Comparison of ENCODE assay signal across 8 cellular contexts in the genomic region with DNA sequence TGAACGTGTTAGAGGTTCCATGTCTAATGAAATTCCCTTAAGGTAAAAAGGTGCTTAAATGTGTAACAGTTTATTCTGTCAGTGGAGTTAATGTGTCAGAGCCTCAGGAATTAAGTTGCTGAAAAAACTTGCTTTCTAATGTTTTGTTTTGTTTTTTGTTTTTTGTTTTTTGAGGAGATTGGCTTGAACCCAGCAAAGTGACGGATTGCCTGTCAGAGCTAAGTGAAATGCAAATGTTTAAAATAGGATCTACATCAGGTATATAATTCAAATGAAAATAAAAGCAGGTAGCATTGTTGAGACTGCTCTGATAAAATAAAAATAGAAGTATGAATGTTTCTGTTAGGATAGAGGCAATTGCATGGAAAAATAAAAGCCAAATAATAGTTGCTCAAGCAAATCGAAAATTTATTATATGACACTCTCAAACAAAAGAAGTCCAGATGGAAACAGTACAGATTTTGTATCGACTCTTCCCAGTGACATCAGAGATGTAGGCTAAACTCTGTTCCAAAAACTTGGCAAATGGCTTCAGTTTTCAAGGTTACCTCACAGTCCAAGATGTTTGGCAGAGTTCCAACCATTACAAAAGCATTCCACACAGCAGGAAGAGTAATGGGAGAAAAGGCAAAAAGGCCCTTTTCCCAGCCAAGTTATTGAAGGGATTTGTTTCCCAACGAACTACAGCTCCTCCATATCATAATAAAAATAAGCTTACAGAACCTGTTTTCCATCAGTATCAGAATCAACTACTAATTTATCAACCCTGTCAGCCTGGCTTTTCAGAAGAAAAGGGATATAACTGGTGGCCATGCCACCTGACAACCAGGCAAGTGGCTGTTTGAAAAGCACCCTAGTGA.
DNase-seq lines count a peak whose midpoint lies in the region; ATAC-seq and TF ChIP-seq lines count a peak whose summit lies in the region.
"Had no signal": no experiment of that assay in that cellular context is flagged by ENCODE, and none has a peak within 500 bp of the region (broad histone marks: within the 10 kb centered on the region; RNA-seq: fewer than 3 reads in every experiment).

No MANE protein-coding gene starts in this region.

- H3K36me3 ChIP-seq in HUES48 (ENCODE audit: control insufficient read depth, insufficient read depth, low read length) (no peaks in the 10 kb centered on the region), PC-3 (ENCODE audit: low read depth, low read length) (no peaks in the 10 kb centered on the region), stomach smooth muscle (ENCODE audit: control insufficient read depth in 2 of 2, insufficient read depth in 2 of 2, low read length in 2 of 2) (no peaks in the 10 kb centered on the region), smooth muscle cell (ENCODE audit: low read depth) (no peaks in the 10 kb centered on the region)

- H3K9ac ChIP-seq in HUES48 (ENCODE audit: low read depth, low read length) (no peak overlapping the region), PC-3 (ENCODE audit: low read length) (no peak overlapping the region), stomach smooth muscle (ENCODE audit: low read length in 2 of 2) (no peak overlapping the region), smooth muscle cell (ENCODE audit: low read depth) (no peak overlapping the region)

- H3F3A ChIP-seq in PC-3 (ENCODE audit: low read length, unreplicated experiment) (no peaks in the 10 kb centered on the region), smooth muscle cell (ENCODE audit: low read depth) (no peaks in the 10 kb centered on the region)

- H3K27me3 Mint-ChIP-seq in activated T-cell treated with anti-CD3 and anti-CD28 coated beads, Interleukin-2, amount 50 U/mL, for 4 hours (ENCODE audit: low read depth), result peaks cover 2% of the 10 kb centered on the region

- intact Hi-C loops in PC-3 (cut with micrococcal nuclease), result no loop called here

- no peak overlapping the region for H3K4me2 ChIP-seq in PC-3 (ENCODE audit: low read length)
- H3K4me2 ChIP-seq in smooth muscle cell, result no peak overlapping the region

- no peaks in the 10 kb centered on the region for H3K79me2 ChIP-seq in PC-3 (ENCODE audit: low read length)
- no peaks in the 10 kb centered on the region for H3K79me2 ChIP-seq in smooth muscle cell (ENCODE audit: low read depth)

- peak overlapping the region; percentile 27 for H3K27ac ChIP-seq in HUES48 (ENCODE audit: low read depth, low read length)
- no peak overlapping the region for H3K27ac ChIP-seq in PC-3 (ENCODE audit: low read length)
- peak overlapping the region; percentile 19 for H3K27ac ChIP-seq in stomach smooth muscle (ENCODE audit: low read length)
- no peak overlapping the region for H3K27ac ChIP-seq in smooth muscle cell (ENCODE audit: low read depth)

- no peak overlapping the region for H3K4me3 ChIP-seq in HUES48 (ENCODE audit: low read depth, low read length)
- no peak overlapping the region for H3K4me3 ChIP-seq in PC-3 (ENCODE audit: low read length)
- H3K4me3 ChIP-seq in fibroblast of villous mesenchyme (ENCODE audit: low read depth, low read length), result no peak overlapping the region
- no peak overlapping the region for H3K4me3 ChIP-seq in stomach smooth muscle (ENCODE audit: low read length in 2 of 2)
- H3K4me3 ChIP-seq in smooth muscle cell, result no peak overlapping the region

- H3K4me1 Mint-ChIP-seq in activated T-cell treated with anti-CD3 and anti-CD28 coated beads, Interleukin-2, amount 50 U/mL, for 4 hours (ENCODE audit: low read depth), result no peaks in the 10 kb centered on the region
- H3K4me1 Mint-ChIP-seq: activated CD4-positive, alpha-beta memory T cell treated with anti-CD3 and anti-CD28 coated beads, Interleukin-2, amount 10 ng/mL, durations not matched to agents 7 days and 5 days had no signal

- H4K20me1 ChIP-seq in PC-3 (ENCODE audit: low read length), result no peaks in the 10 kb centered on the region
- no peaks in the 10 kb centered on the region for H4K20me1 ChIP-seq in smooth muscle cell (ENCODE audit: low read depth)

- no peaks in the 10 kb centered on the region for H3K9me2 ChIP-seq in PC-3 (replicated peaks; ENCODE audit: low read length)

- CTCF ChIA-PET in PC-3 (lab: Charles Lee), result no interaction called here

- no TSS peak for BruUV-seq in PC-3 (replicated peaks; lab: Mats Ljungman, UMichigan)

- H2AFZ ChIP-seq in PC-3 (ENCODE audit: low read length) (no peak overlapping the region), smooth muscle cell (ENCODE audit: low read depth) (no peak overlapping the region)

- no peak for ATAC-seq in PC-3
- no peak for ATAC-seq in activated T-cell treated with anti-CD3 and anti-CD28 coated beads, Interleukin-2, amount 50 U/mL, for 4 hours

- H3K4me3 Mint-ChIP-seq in activated T-cell treated with anti-CD3 and anti-CD28 coated beads, Interleukin-2, amount 50 U/mL, for 4 hours, result no peak overlapping the region
- H3K4me3 Mint-ChIP-seq: activated CD4-positive, alpha-beta memory T cell treated with anti-CD3 and anti-CD28 coated beads, Interleukin-2, amount 10 ng/mL, durations not matched to agents 7 days and 5 days had no signal

- H3K36me3 Mint-ChIP-seq in activated T-cell treated with anti-CD3 and anti-CD28 coated beads, Interleukin-2, amount 50 U/mL, for 4 hours (ENCODE audit: insufficient read depth), result no peaks in the 10 kb centered on the region

- no peaks in the 10 kb centered on the region for H3K27me3 ChIP-seq in HUES48 (ENCODE audit: control insufficient read depth, insufficient read depth, low read length)
- no peaks in the 10 kb centered on the region for H3K27me3 ChIP-seq in PC-3 (ENCODE audit: low read length)
- no peaks in the 10 kb centered on the region for H3K27me3 ChIP-seq in stomach smooth muscle (ENCODE audit: control insufficient read depth in 1 of 2, insufficient read depth in 2 of 2, low read length in 2 of 2)
- no peaks in the 10 kb centered on the region for H3K27me3 ChIP-seq in smooth muscle cell (ENCODE audit: low read depth)

- H3K4me1 ChIP-seq in HUES48 (ENCODE audit: control insufficient read depth, insufficient read depth, low read length) (peaks cover 5% of the 10 kb centered on the region), PC-3 (ENCODE audit: insufficient read depth, low read length) (no peaks in the 10 kb centered on the region), stomach smooth muscle (ENCODE audit: control insufficient read depth, insufficient read depth, low read length) (no peaks in the 10 kb centered on the region), smooth muscle cell (ENCODE audit: low read depth) (peaks cover 3% of the 10 kb centered on the region)

- POLR2A ChIA-PET in PC-3 (lab: Charles Lee; ENCODE audit: unreplicated experiment), result no interaction called here

- TF ChIP-seq CTCF in PC-3 (conservative IDR thresholded peaks at IDR 0.05; ENCODE audit: low read depth, low read length), result no peak
- TF ChIP-seq CTCF in fibroblast of villous mesenchyme (IDR thresholded peaks at IDR 0.05; ENCODE audit: insufficient read depth, low read depth, low read length), result no peak
- TF ChIP-seq CTCF in smooth muscle cell (IDR thresholded peaks at IDR 0.05; ENCODE audit: borderline replicate concordance, insufficient read depth, poor library complexity, severe bottlenecking), result no peak

- no peaks in the 10 kb centered on the region for H3K9me3 Mint-ChIP-seq in activated T-cell treated with anti-CD3 and anti-CD28 coated beads, Interleukin-2, amount 50 U/mL, for 4 hours
- H3K9me3 Mint-ChIP-seq: activated CD4-positive, alpha-beta memory T cell treated with anti-CD3 and anti-CD28 coated beads, Interleukin-2, amount 10 ng/mL, durations not matched to agents 7 days and 5 days had no signal

- H3K9me3 ChIP-seq in HUES48 (ENCODE audit: control insufficient read depth, insufficient read depth, low read length), result no peaks in the 10 kb centered on the region
- no peaks in the 10 kb centered on the region for H3K9me3 ChIP-seq in PC-3 (ENCODE audit: low read length)
- H3K9me3 ChIP-seq in stomach smooth muscle (ENCODE audit: control insufficient read depth in 2 of 2, low read length in 2 of 2), result no peaks in the 10 kb centered on the region
- no peaks in the 10 kb centered on the region for H3K9me3 ChIP-seq in smooth muscle cell (replicated peaks; ENCODE audit: low read depth)

- WGBS in smooth muscle cell (ENCODE audit: low lambda C conversion rate), result 86% methylated on average over 5 of the region's 5 CpGs

- DNase-seq in PC-3 (peak; percentile 51), fibroblast of villous mesenchyme (ENCODE audit: low read depth) (peak; percentile 49), smooth muscle cell (lab: John Stamatoyannopoulos, UW; ENCODE audit: unreplicated experiment) (no peak), hippocampal formation (lab: John Stamatoyannopoulos, UW) (no peak)
- no peak for DNase-seq in activated T-cell treated with anti-CD3 and anti-CD28 coated beads, Interleukin-2, amount 50 U/mL, for 4 hours
- DNase-seq: activated CD4-positive, alpha-beta memory T cell treated with anti-CD3 and anti-CD28 coated beads, Interleukin-2, amount 10 ng/mL, durations not matched to agents 7 days and 5 days had no signal

Comparison
In these comparisons a context has a peak if more than half of its experiments do, and no peak if none do; other contexts are left out.
1. H3K27ac ChIP-seq: peak in HUES48 (single experiment) and stomach smooth muscle (single experiment); none in PC-3 (single experiment) and smooth muscle cell (single experiment).
2. DNase-seq: peak in PC-3 (single experiment) and fibroblast of villous mesenchyme (single experiment); none in activated T-cell treated with anti-CD3 and anti-CD28 coated beads, Interleukin-2, amount 50 U/mL, for 4 hours (single experiment), smooth muscle cell (single experiment) and hippocampal formation (0 of 2).